Comparison of ENCODE assay signal across 2 cellular contexts in genomic region chr19:5827342-5827890, GRCh38.
TF ChIP-seq lines count a peak whose summit lies in the region.

No MANE protein-coding gene starts in this region.

TF ChIP-seq in SK-N-SH, 30 proteins besides CTCF, POLR2A, EP300 and RAD21 (continued from another document):
- TF ChIP-seq PBX3 (IDR thresholded peaks at IDR 0.05) (no peak), RXRA (IDR thresholded peaks at IDR 0.05; ENCODE audit: borderline replicate concordance, low read depth) (no peak), GABPA (IDR thresholded peaks at IDR 0.05; ENCODE audit: low read depth) (no peak)
- TF ChIP-seq, protein P1, sequence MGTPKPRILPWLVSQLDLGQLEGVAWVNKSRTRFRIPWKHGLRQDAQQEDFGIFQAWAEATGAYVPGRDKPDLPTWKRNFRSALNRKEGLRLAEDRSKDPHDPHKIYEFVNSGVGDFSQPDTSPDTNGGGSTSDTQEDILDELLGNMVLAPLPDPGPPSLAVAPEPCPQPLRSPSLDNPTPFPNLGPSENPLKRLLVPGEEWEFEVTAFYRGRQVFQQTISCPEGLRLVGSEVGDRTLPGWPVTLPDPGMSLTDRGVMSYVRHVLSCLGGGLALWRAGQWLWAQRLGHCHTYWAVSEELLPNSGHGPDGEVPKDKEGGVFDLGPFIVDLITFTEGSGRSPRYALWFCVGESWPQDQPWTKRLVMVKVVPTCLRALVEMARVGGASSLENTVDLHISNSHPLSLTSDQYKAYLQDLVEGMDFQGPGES (IDR thresholded peaks at IDR 0.05; ENCODE audit: low read depth, low read length), result no peak
TF ChIP-seq in SK-N-SH: peak in this region for 0.

TF ChIP-seq in SK-N-SH treated with all-trans-retinoic acid at 6 μM for 48 hours, 23 proteins besides CTCF, POLR2A, EP300 and RAD21:
- TF ChIP-seq, protein P2, sequence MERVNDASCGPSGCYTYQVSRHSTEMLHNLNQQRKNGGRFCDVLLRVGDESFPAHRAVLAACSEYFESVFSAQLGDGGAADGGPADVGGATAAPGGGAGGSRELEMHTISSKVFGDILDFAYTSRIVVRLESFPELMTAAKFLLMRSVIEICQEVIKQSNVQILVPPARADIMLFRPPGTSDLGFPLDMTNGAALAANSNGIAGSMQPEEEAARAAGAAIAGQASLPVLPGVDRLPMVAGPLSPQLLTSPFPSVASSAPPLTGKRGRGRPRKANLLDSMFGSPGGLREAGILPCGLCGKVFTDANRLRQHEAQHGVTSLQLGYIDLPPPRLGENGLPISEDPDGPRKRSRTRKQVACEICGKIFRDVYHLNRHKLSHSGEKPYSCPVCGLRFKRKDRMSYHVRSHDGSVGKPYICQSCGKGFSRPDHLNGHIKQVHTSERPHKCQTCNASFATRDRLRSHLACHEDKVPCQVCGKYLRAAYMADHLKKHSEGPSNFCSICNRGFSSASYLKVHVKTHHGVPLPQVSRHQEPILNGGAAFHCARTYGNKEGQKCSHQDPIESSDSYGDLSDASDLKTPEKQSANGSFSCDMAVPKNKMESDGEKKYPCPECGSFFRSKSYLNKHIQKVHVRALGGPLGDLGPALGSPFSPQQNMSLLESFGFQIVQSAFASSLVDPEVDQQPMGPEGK (CRISPR knock-in tag; IDR thresholded peaks at IDR 0.05; ENCODE audit: borderline replicate concordance), result no peak
- no peak for TF ChIP-seq CSRNP3 (CRISPR knock-in tag; IDR thresholded peaks at IDR 0.05)
- no peak for TF ChIP-seq ESRRG (CRISPR knock-in tag; IDR thresholded peaks at IDR 0.05)
- no peak for TF ChIP-seq TOX (CRISPR knock-in tag; IDR thresholded peaks at IDR 0.05; ENCODE audit: borderline replicate concordance)
- TF ChIP-seq TSHZ2 (CRISPR knock-in tag; IDR thresholded peaks at IDR 0.05), result no peak
- TF ChIP-seq ZFP30 (CRISPR knock-in tag; IDR thresholded peaks at IDR 0.05), result no peak
- no peak for TF ChIP-seq SNAI2 (CRISPR knock-in tag; IDR thresholded peaks at IDR 0.05)
- no peak for TF ChIP-seq ZNF70 (CRISPR knock-in tag; IDR thresholded peaks at IDR 0.05)
- TF ChIP-seq RARB (CRISPR knock-in tag; IDR thresholded peaks at IDR 0.05), result no peak
- TF ChIP-seq PPARA (CRISPR knock-in tag; IDR thresholded peaks at IDR 0.05; ENCODE audit: borderline replicate concordance), result no peak
- no peak for TF ChIP-seq ZNF565 (CRISPR knock-in tag; conservative IDR thresholded peaks at IDR 0.05; ENCODE audit: low read depth)
- no peak for TF ChIP-seq CSDC2 (CRISPR knock-in tag; IDR thresholded peaks at IDR 0.05)
- no peak for TF ChIP-seq GLIS3 (CRISPR knock-in tag; IDR thresholded peaks at IDR 0.05)
- no peak for TF ChIP-seq ZFP3 (CRISPR knock-in tag; IDR thresholded peaks at IDR 0.05)
